7 cellular contexts compared by ENCODE assay signal in genomic region chr4:56435001-56435747, GRCh38. TPM values are rescaled to one million over a fixed set of nuclear protein-coding genes. Genes with fewer than 3 reads are reported as not detected.
DNase-seq lines count a peak whose midpoint lies in the region; ATAC-seq and TF ChIP-seq lines count a peak whose summit lies in the region.

Gene PPAT (minus strand): TSS chr4:56435615. CDS start chr4:56435477, 138 bp downstream.

- H2AFZ ChIP-seq in hepatocyte = peak within 1 kb of the TSS; percentile 81

- peak within 1 kb of the TSS; percentile 88 for H3K27ac ChIP-seq in hepatocyte

- under 1% methylated on average over 43 of the region's 62 CpGs for WGBS in hepatocyte (ENCODE audit: low lambda C conversion rate, missing lambda C conversion rate)

- H3K27me3 ChIP-seq in hepatocyte = no peaks in the 10 kb centered on the region

- no peak for TF ChIP-seq CTCF in hepatocyte (IDR thresholded peaks at IDR 0.05; ENCODE audit: poor library complexity)

- H3K4me1 ChIP-seq in hepatocyte (ENCODE audit: insufficient read depth) = no peaks in the 10 kb centered on the region

- H3K9me3 ChIP-seq in hepatocyte (ENCODE audit: low read depth) = no peaks in the 10 kb centered on the region

- no peaks in the 10 kb centered on the region for H3K36me3 ChIP-seq in hepatocyte (replicated peaks; ENCODE audit: insufficient read depth, low read depth)

- peak within 1 kb of the TSS; percentile 59 for H3K4me3 ChIP-seq in hepatocyte

- peaks cover 69% of the 10 kb centered on the region for H3K79me2 ChIP-seq in hepatocyte

- peak within 1 kb of the TSS; percentile 90 for H3K4me2 ChIP-seq in hepatocyte

- intact Hi-C loops in sciatic nerve (cut with DNase I) = no loop called here

- H3K9me2 ChIP-seq in hepatocyte (replicated peaks; ENCODE audit: insufficient read depth) = no peaks in the 10 kb centered on the region

- peak; percentile 80 for ATAC-seq in GM18502 (IDR thresholded peaks at IDR 0.05; ENCODE audit: poor library complexity, unreplicated experiment)
- ATAC-seq in HG02943 (IDR thresholded peaks at IDR 0.05; ENCODE audit: low read depth, unreplicated experiment) = peak; percentile 77
- ATAC-seq in sciatic nerve = peak; percentile 97

- DNase-seq in NCI-H2081 (lab: John Stamatoyannopoulos, UW) = peak; percentile 97
- peak; percentile 98 for DNase-seq in T1000 (lab: John Stamatoyannopoulos, UW)
- peak; percentile 100 for DNase-seq in astrocyte of the hippocampus (ENCODE audit: low read depth, low spot score)
- DNase-seq in hepatocyte (ENCODE audit: low spot score) = peak; percentile 99
- DNase-seq in sciatic nerve (ENCODE audit: low spot score) = peak; percentile 99

- H4K20me1 ChIP-seq in hepatocyte (ENCODE audit: insufficient read depth, poor library complexity, severe bottlenecking) = no peaks in the 10 kb centered on the region

RNA-seq across cellular contexts. Expression of gene PPAT, which starts in this region (rescaled TPM):
- total RNA-seq in hepatocyte (17.1 and 21.0 TPM in 2 replicates), sciatic nerve (8.6 TPM)
- 7.6 and 8.0 TPM in 2 replicates for polyA plus RNA-seq in hepatocyte

Comparison
In these comparisons a context has a peak if more than half of its experiments do, and no peak if none do; other contexts are left out.
1. Peak in every context shown above with its lines: DNase-seq, ATAC-seq, H3K4me3 ChIP-seq and H3K27ac ChIP-seq.